16 cellular contexts compared by ENCODE assay signal in the genomic region with DNA sequence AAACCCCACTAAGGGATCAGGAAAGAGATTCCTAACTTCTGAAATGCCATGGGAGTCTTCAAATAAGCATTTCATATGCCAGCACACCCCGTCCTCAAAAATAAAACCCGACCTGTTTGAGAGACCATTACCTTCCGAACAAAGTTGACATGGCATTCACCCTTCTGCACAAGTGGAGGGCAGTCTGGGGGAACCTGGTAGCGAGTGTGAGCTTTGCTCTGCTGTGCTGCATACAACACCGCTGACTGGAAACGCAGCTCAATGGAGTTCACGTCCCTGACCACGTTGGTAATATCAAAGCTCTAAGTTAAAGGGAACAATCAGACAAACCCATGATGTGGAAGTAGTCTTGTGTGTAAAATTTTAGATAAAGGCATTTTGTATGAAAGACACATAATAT. TPM values are rescaled to one million over a fixed set of nuclear protein-coding genes. Genes with fewer than 3 reads are reported as not detected.
DNase-seq lines count a peak whose midpoint lies in the region; ATAC-seq and TF ChIP-seq lines count a peak whose summit lies in the region.
"Had no signal": no experiment of that assay in that cellular context is flagged by ENCODE, and none has a peak within 500 bp of the region (broad histone marks: within the 10 kb centered on the region; RNA-seq: fewer than 3 reads in every experiment).

No MANE protein-coding gene starts in this region.

- 0 out of 2 replicates have a peak overlapping the region, but pooled peaks have one; percentile 15 for H2AK5ac ChIP-seq in IMR-90 (ENCODE audit: low read depth, low read length)

- H3K36me3 ChIP-seq in IMR-90 (ENCODE audit: control insufficient read depth, insufficient read depth, low read length) (peaks cover 12% of the 10 kb centered on the region), esophagus muscularis mucosa (peaks cover 0 to 30% (median 7%) of the 10 kb centered on the region in 4 donors), body of pancreas (replicated peaks in 1 of 2; ENCODE audit: insufficient read depth in 1 of 2, low read depth in 2 of 2) (no peaks in the 10 kb centered on the region)
- H3K36me3 ChIP-seq: BE2C had no signal

- H3K4me3 Mint-ChIP-seq in WTC11: no peak overlapping the region
- H3K4me3 Mint-ChIP-seq in osteocyte (ENCODE audit: unreplicated experiment): no peak overlapping the region
- H3K4me3 Mint-ChIP-seq: CD4-positive, alpha-beta T cell; H9; IgD-negative memory B cell had no signal

- POLR2A ChIA-PET in IMR-90 (lab: Charles Lee; ENCODE audit: unreplicated experiment): no interaction called here
- POLR2A ChIA-PET in WTC11 (lab: Charles Lee): no interaction called here

- H3K27me3 ChIP-seq in IMR-90 (ENCODE audit: control insufficient read depth, insufficient read depth, low read length) (no peaks in the 10 kb centered on the region), esophagus muscularis mucosa (no peaks in the 10 kb centered on the region), body of pancreas (no peaks in the 10 kb centered on the region)
- H3K27me3 ChIP-seq: BE2C had no signal

- H3K14ac ChIP-seq in IMR-90 (replicated peaks; ENCODE audit: low read depth, low read length): no peak overlapping the region

- H4K5ac ChIP-seq in IMR-90 (ENCODE audit: low read depth, low read length): no peak overlapping the region

- H2AK9ac ChIP-seq in IMR-90 (replicated peaks; ENCODE audit: low read depth, low read length, poor library complexity): no peak overlapping the region

- no peak overlapping the region for H2BK15ac ChIP-seq in IMR-90 (ENCODE audit: low read depth, low read length)

- no peak for DNase-seq in IMR-90
- no peak for DNase-seq in WTC11 (ENCODE audit: low spot score)
- DNase-seq in esophagus muscularis mucosa (ENCODE audit: extremely low spot score): peak; percentile 68
- DNase-seq in osteocyte (ENCODE audit: extremely low spot score, unreplicated experiment): peak; percentile 66
- no peak for DNase-seq in CD1c-positive myeloid dendritic cell (ENCODE audit: extremely low spot score)
- DNase-seq in body of pancreas: no peak
- DNase-seq: ACHN; BE2C; C1 segment of cervical spinal cord; Caco-2; CD4-positive, alpha-beta T cell; H9; KBM-7 had no signal

- no peak overlapping the region for H3K9ac ChIP-seq in IMR-90 (ENCODE audit: low read depth, low read length)

- no peak overlapping the region for H4K8ac ChIP-seq in IMR-90 (ENCODE audit: low read depth in 2 of 2, low read length in 2 of 2)

- no peak overlapping the region for H3K18ac ChIP-seq in IMR-90 (ENCODE audit: low read depth, low read length)

- dilution Hi-C loops in IMR-90 (cut with HindIII; ENCODE audit: low sequenced_read_pairs, unreplicated experiment): no loop called here

- ATAC-seq in IMR-90 (ENCODE audit: low read depth) (no peak), WTC11 (no peak), GM19023 (IDR thresholded peaks at IDR 0.05; ENCODE audit: unreplicated experiment) (no peak), HG02938 (IDR thresholded peaks at IDR 0.05; ENCODE audit: unreplicated experiment) (no peak), body of pancreas (no peak)

- H3K27me3 Mint-ChIP-seq in WTC11 (ENCODE audit: low read depth): no peaks in the 10 kb centered on the region; the same call in 1 of the 2 replicates
- no peaks in the 10 kb centered on the region for H3K27me3 Mint-ChIP-seq in osteocyte (ENCODE audit: unreplicated experiment)
- H3K27me3 Mint-ChIP-seq: CD4-positive, alpha-beta T cell; IgD-negative memory B cell had no signal

- in situ Hi-C loops in IMR-90 (cut with MboI; ENCODE audit: low sequenced_read_pairs): no loop called here

- no peak overlapping the region for H4K91ac ChIP-seq in IMR-90 (ENCODE audit: insufficient read depth, low read depth, low read length)

- no peak overlapping the region for H3K4ac ChIP-seq in IMR-90 (ENCODE audit: low read depth, low read length)

- no peaks in the 10 kb centered on the region for H4K20me1 ChIP-seq in IMR-90 (ENCODE audit: insufficient read depth, low read length)

- TF ChIP-seq CTCF in IMR-90 (conservative IDR thresholded peaks at IDR 0.05; ENCODE audit: low read depth, low read length): no peak
- TF ChIP-seq CTCF in WTC11 (IDR thresholded peaks at IDR 0.05): no peak
- no peak for TF ChIP-seq CTCF in esophagus muscularis mucosa (IDR thresholded peaks at IDR 0.05)
- TF ChIP-seq CTCF in osteocyte (IDR thresholded peaks at IDR 0.05): no peak
- no peak for TF ChIP-seq CTCF in body of pancreas (IDR thresholded peaks at IDR 0.05)

- H3K23ac ChIP-seq in IMR-90 (ENCODE audit: low read depth, low read length): no peak overlapping the region

- peaks cover 53% of the 10 kb centered on the region for H3K36me3 Mint-ChIP-seq in WTC11
- peaks cover 21% of the 10 kb centered on the region for H3K36me3 Mint-ChIP-seq in osteocyte (ENCODE audit: unreplicated experiment)

- no TSS peak for BruUV-seq in IMR-90 (replicated peaks; lab: Mats Ljungman, UMichigan)

- H3K4me1 Mint-ChIP-seq in WTC11: no peaks in the 10 kb centered on the region
- H3K4me1 Mint-ChIP-seq in osteocyte (ENCODE audit: unreplicated experiment): no peaks in the 10 kb centered on the region
- H3K4me1 Mint-ChIP-seq: H9 had no signal

- H2AFZ ChIP-seq in IMR-90 (replicated peaks; ENCODE audit: low read length, poor library complexity): no peak overlapping the region

- no peak for TF ChIP-seq RAD21 in IMR-90 (IDR thresholded peaks at IDR 0.05; ENCODE audit: low read length)

- H3K4me3 ChIP-seq in IMR-90 (ENCODE audit: insufficient read depth, low read depth, low read length): no peak overlapping the region
- H3K4me3 ChIP-seq in esophagus muscularis mucosa: no peak overlapping the region
- H3K4me3 ChIP-seq in body of pancreas: no peak overlapping the region

- WGBS in IMR-90 (ENCODE audit: extremely low coverage in 2 of 2, insufficient read length in 1 of 2), 2 experiments: 92% methylated on average over 2 of the region's 8 CpGs; no CpG with 5 or more reads in 1 of the 2 experiments
- WGBS in esophagus muscularis mucosa: 92% methylated on average over 8 of the region's 8 CpGs
- 93 to 96% methylated on average over 8 of the region's 8 CpGs for WGBS in body of pancreas, 2 donors

- H3K27ac ChIP-seq in IMR-90 (ENCODE audit: insufficient read depth, low read length) (no peak overlapping the region), esophagus muscularis mucosa (replicated peaks in 1 of 4) (no peak overlapping the region), body of pancreas (no peak overlapping the region)

- H2BK120ac ChIP-seq in IMR-90 (ENCODE audit: low read depth, low read length): no peak overlapping the region

- TF ChIP-seq EP300 in esophagus muscularis mucosa (IDR thresholded peaks at IDR 0.05): no peak

- intact Hi-C loops in IMR-90 (cut with micrococcal nuclease) (no loop called here), esophagus muscularis mucosa (cut with DNase I) (no loop called here), body of pancreas (cut with DNase I) (no loop called here)

- CTCF ChIA-PET in IMR-90 (lab: Yijun Ruan, JAX): no interaction called here
- CTCF ChIA-PET in WTC11 (lab: Charles Lee): interaction anchor here (1.9 kb wide), 1 partner anchor 9 kb away, joined by 8 read pairs; no protein-coding TSS in a partner anchor

- H3K27ac Mint-ChIP-seq in WTC11 (peak overlapping the region; percentile 58; the same call in 1 of the 2 replicates), osteocyte (ENCODE audit: unreplicated experiment) (no peak overlapping the region)
- H3K27ac Mint-ChIP-seq: CD4-positive, alpha-beta T cell; IgD-negative memory B cell had no signal

- H3K9me3 ChIP-seq in IMR-90 (ENCODE audit: control insufficient read depth, insufficient read depth, low read length): no peaks in the 10 kb centered on the region
- no peaks in the 10 kb centered on the region for H3K9me3 ChIP-seq in esophagus muscularis mucosa
- H3K9me3 ChIP-seq in body of pancreas: no peaks in the 10 kb centered on the region
- H3K9me3 ChIP-seq: BE2C had no signal

- H3K9me3 Mint-ChIP-seq in WTC11: peaks cover 23% of the 10 kb centered on the region
- peaks cover 10% of the 10 kb centered on the region for H3K9me3 Mint-ChIP-seq in osteocyte (ENCODE audit: unreplicated experiment)
- H3K9me3 Mint-ChIP-seq: CD4-positive, alpha-beta T cell had no signal

- H3K4me1 ChIP-seq in IMR-90 (ENCODE audit: control insufficient read depth, insufficient read depth, low read length): no peaks in the 10 kb centered on the region
- peaks cover 0 to 9% (median 3%) of the 10 kb centered on the region in 4 donors for H3K4me1 ChIP-seq in esophagus muscularis mucosa
- no peaks in the 10 kb centered on the region for H3K4me1 ChIP-seq in body of pancreas
- H3K4me1 ChIP-seq: BE2C had no signal

- no peak overlapping the region for H3K4me2 ChIP-seq in IMR-90 (ENCODE audit: low read depth, low read length)

- H2BK20ac ChIP-seq in IMR-90 (ENCODE audit: low read depth, low read length): no peak overlapping the region

- H3K79me1 ChIP-seq in IMR-90 (ENCODE audit: low read depth in 1 of 2, low read length in 2 of 2): peaks cover 2 to 3% of the 10 kb centered on the region in 2 experiments; a peak in 1 of 4 replicates

- H2BK5ac ChIP-seq in IMR-90 (ENCODE audit: low read depth, low read length, poor library complexity, severe bottlenecking): no peak overlapping the region

- TF ChIP-seq POLR2A in IMR-90 (IDR thresholded peaks at IDR 0.05; ENCODE audit: low read depth, low read length) (no peak), esophagus muscularis mucosa (IDR thresholded peaks at IDR 0.05; ENCODE audit: low read depth) (no peak), body of pancreas (IDR thresholded peaks at IDR 0.05) (no peak)

- no peak overlapping the region for H3K56ac ChIP-seq in IMR-90 (ENCODE audit: extremely low read depth, insufficient read depth, low read length)

- H3K9me1 ChIP-seq in IMR-90 (ENCODE audit: insufficient read depth, low read length): peaks cover 3% of the 10 kb centered on the region; the same call in 1 of the 2 replicates

TF ChIP-seq in IMR-90, 13 proteins besides CTCF, POLR2A, EP300 and RAD21 (continues in another document):
- TF ChIP-seq BHLHE40 (IDR thresholded peaks at IDR 0.05; ENCODE audit: low read depth, low read length) (no peak), MXI1 (IDR thresholded peaks at IDR 0.05; ENCODE audit: borderline replicate concordance, low read depth, low read length) (no peak), FOS (IDR thresholded peaks at IDR 0.05; ENCODE audit: low read depth, low read length) (no peak), MAZ (IDR thresholded peaks at IDR 0.05; ENCODE audit: borderline replicate concordance, low read depth, low read length) (no peak)

RNA-seq across cellular contexts. Expression of a gene that starts 38.0 kb away (rescaled TPM):
- 17.2 and 18.3 TPM in 2 replicates for total RNA-seq in IMR-90 (2012; rRNA removed)
- 10.4 and 11.5 TPM in 2 replicates for polyA plus RNA-seq in IMR-90 (2012; rRNA removed)
- polyA plus RNA-seq in IMR-90 (2012; cell fraction: cytosol; rRNA removed): 11.9 and 12.5 TPM in 2 replicates
- polyA plus RNA-seq in IMR-90 (2012; cell fraction: nucleus; rRNA removed; ENCODE audit: low replicate concordance): 6.9 and 28.1 TPM in 2 replicates
- total RNA-seq in WTC11 (2021): 35.1 to 37.6 TPM (median 37.5 TPM) in 3 replicates
- total RNA-seq in esophagus muscularis mucosa: 10 to 100 TPM; 22.1 to 24.9 (median 24.5) TPM
- 26.1 and 27.3 TPM in 2 replicates for total RNA-seq in osteocyte
- total RNA-seq in body of pancreas: 10 to 100 TPM; 26.5 to 57.0 TPM

Comparison
In these comparisons a context has a peak if more than half of its experiments do, and no peak if none do; other contexts are left out.
1. DNase-seq: peak in esophagus muscularis mucosa (single experiment) and osteocyte (single experiment); none in IMR-90 (single experiment), WTC11 (single experiment), CD1c-positive myeloid dendritic cell (single experiment) and body of pancreas (0 of 4).